ENCODE assay signal across 8 cellular contexts in genomic region chr3:101693540-101693939, GRCh38. TPM values are rescaled to one million over a fixed set of nuclear protein-coding genes. Genes with fewer than 3 reads are reported as not detected.
DNase-seq lines count a peak whose midpoint lies in the region; ATAC-seq and TF ChIP-seq lines count a peak whose summit lies in the region.
"Not testable (repeated sequence)": the region's sequence is repeated elsewhere in the genome, so short reads cannot be mapped to it uniquely, and the experiment has no call there.

No MANE protein-coding gene starts in this region.

- peak overlapping the region; percentile 40; the same call in 1 of the 2 replicates for H2AFZ ChIP-seq in OCI-LY3 (ENCODE audit: low read depth, low read length)

- H3K9me3 ChIP-seq in OCI-LY3 (ENCODE audit: insufficient read depth, low read length); lung (ENCODE audit: control insufficient read depth in 2 of 2, insufficient read depth in 1 of 2, low read length in 1 of 2); thoracic aorta: not testable (repeated sequence)

- peaks cover 22% of the 10 kb centered on the region for H3K4me1 Mint-ChIP-seq in activated naive CD4-positive, alpha-beta T cell treated with anti-CD3 and anti-CD28 coated beads for 36 hours (ENCODE audit: low read depth)

- 72 to 77% methylated on average over 13 of the region's 13 CpGs for WGBS in lung, 2 donors

- intact Hi-C loops in activated naive CD4-positive, alpha-beta T cell treated with anti-CD3 and anti-CD28 coated beads for 36 hours (cut with micrococcal nuclease), result not testable (repeated sequence)

- H3K27me3 Mint-ChIP-seq in activated naive CD4-positive, alpha-beta T cell treated with anti-CD3 and anti-CD28 coated beads for 36 hours (ENCODE audit: low read depth), result not testable (repeated sequence)

- peak overlapping the region; percentile 52 for H3K9ac ChIP-seq in OCI-LY3 (ENCODE audit: low read length)

- H3K27ac Mint-ChIP-seq in activated naive CD4-positive, alpha-beta T cell treated with anti-CD3 and anti-CD28 coated beads for 36 hours, result not testable (repeated sequence)

- ATAC-seq in GM19455 (IDR thresholded peaks at IDR 0.05; ENCODE audit: unreplicated experiment), result peak; percentile 94
- peak; percentile 52 for ATAC-seq in HG03066 (IDR thresholded peaks at IDR 0.05; ENCODE audit: low read depth, unreplicated experiment)
- peak; percentile 68 for ATAC-seq in lung (ENCODE audit: insufficient read depth, low FRiP score)
- not testable (repeated sequence) for ATAC-seq in thoracic aorta (ENCODE audit: insufficient number of reproducible peaks, low FRiP score, low read depth)

- H3K36me3 ChIP-seq in OCI-LY3 (replicated peaks; ENCODE audit: low read depth, low read length); lung (ENCODE audit: control insufficient read depth in 2 of 2, insufficient read depth in 2 of 2, low read length in 2 of 2); thoracic aorta: not testable (repeated sequence)

- peak overlapping the region; percentile 73 for H3K4me3 ChIP-seq in OCI-LY3 (ENCODE audit: low read length)
- not testable (repeated sequence) for H3K4me3 ChIP-seq in fibroblast of mammary gland (ENCODE audit: control insufficient read depth, low read depth, low read length); lung; thoracic aorta

- TF ChIP-seq CTCF in OCI-LY3 (IDR thresholded peaks at IDR 0.05; ENCODE audit: low read depth, low read length) (peak; percentile 58), fibroblast of mammary gland (conservative IDR thresholded peaks at IDR 0.05; ENCODE audit: control insufficient read depth, insufficient read depth, low read depth, low read length) (peak; percentile 37), lung (IDR thresholded peaks at IDR 0.05; ENCODE audit: control extremely low read depth, extremely low read depth) (peak; percentile 16), thoracic aorta (IDR thresholded peaks at IDR 0.05) (peak; percentile 32)

- peak; percentile 78 for DNase-seq in Daoy (ENCODE audit: low read depth)
- DNase-seq in activated naive CD4-positive, alpha-beta T cell treated with anti-CD3 and anti-CD28 coated beads for 36 hours, result peak; percentile 50
- DNase-seq in fibroblast of mammary gland (ENCODE audit: low read depth), result peak; percentile 51
- DNase-seq in lung (ENCODE audit: low spot score), result peak; percentile 43
- DNase-seq in thoracic aorta (ENCODE audit: low spot score), result not testable (repeated sequence)

- not testable (repeated sequence) for H3K27me3 ChIP-seq in OCI-LY3 (ENCODE audit: low read depth, low read length); lung (ENCODE audit: control insufficient read depth, insufficient read depth); thoracic aorta (replicated peaks; ENCODE audit: insufficient read depth)

- not testable (repeated sequence) for H3K79me2 ChIP-seq in OCI-LY3 (ENCODE audit: low read length)

- peaks cover 16% of the 10 kb centered on the region for H3K4me1 ChIP-seq in OCI-LY3 (ENCODE audit: low read length)
- H3K4me1 ChIP-seq in lung (ENCODE audit: control insufficient read depth in 2 of 2, insufficient read depth in 2 of 2, low read length in 2 of 2), result not testable (repeated sequence)
- peaks cover 0 to 12% of the 10 kb centered on the region in 2 donors for H3K4me1 ChIP-seq in thoracic aorta (ENCODE audit: control insufficient read depth in 1 of 2, low read depth in 2 of 2)

- not testable (repeated sequence) for H3K9me3 Mint-ChIP-seq in activated naive CD4-positive, alpha-beta T cell treated with anti-CD3 and anti-CD28 coated beads for 36 hours

- H3K27ac ChIP-seq in OCI-LY3 (ENCODE audit: low read length), result 0 out of 2 replicates have a peak overlapping the region, but pooled peaks have one; percentile 18
- not testable (repeated sequence) for H3K27ac ChIP-seq in lung (ENCODE audit: low read depth in 1 of 2, low read length in 1 of 2); thoracic aorta

- CTCF ChIA-PET in activated naive CD4-positive, alpha-beta T cell treated with anti-CD3 and anti-CD28 coated beads for 36 hours (lab: Charles Lee), result interaction anchor here (0.8 to 1.0 kb wide), 2 partner anchors 40 to 109 kb away, joined by 3 to 6 read pairs; no protein-coding TSS in a partner anchor

- not testable (repeated sequence) for H4K20me1 ChIP-seq in OCI-LY3 (ENCODE audit: insufficient read depth, low read length)

- H3K4me2 ChIP-seq in OCI-LY3 (ENCODE audit: low read length), result peak overlapping the region; percentile 86

- not testable (repeated sequence) for H3K36me3 Mint-ChIP-seq in activated naive CD4-positive, alpha-beta T cell treated with anti-CD3 and anti-CD28 coated beads for 36 hours (ENCODE audit: low read depth)

- H3K4me3 Mint-ChIP-seq in activated naive CD4-positive, alpha-beta T cell treated with anti-CD3 and anti-CD28 coated beads for 36 hours, result not testable (repeated sequence)

RNA-seq across cellular contexts. Expression of gene RPL24, which starts 7.0 kb away (rescaled TPM):
- 2,801 and 2,885 TPM in 2 replicates for total RNA-seq in Daoy (2014; rRNA removed; shearing (Covaris generic))
- total RNA-seq in activated naive CD4-positive, alpha-beta T cell treated with anti-CD3 and anti-CD28 coated beads for 36 hours, result 1,000 to 10,000 TPM; 2,159 to 2,187 TPM
- total RNA-seq in lung, result 1,000 to 10,000 TPM in 1 of 2 donors, 100 to 1,000 TPM in 1; 883 to 1,468 TPM
- 1,000 to 10,000 TPM; 1,147 to 4,516 TPM for polyA plus RNA-seq in lung
- total RNA-seq in thoracic aorta, result 100 to 1,000 TPM; 633 to 750 TPM

RNA-seq across cellular contexts. Expression of gene ZBTB11, which starts 16.6 kb away (rescaled TPM):
- 21.6 and 23.7 TPM in 2 replicates for total RNA-seq in Daoy (2014; rRNA removed; shearing (Covaris generic))
- total RNA-seq in activated naive CD4-positive, alpha-beta T cell treated with anti-CD3 and anti-CD28 coated beads for 36 hours, result 10 to 100 TPM; 31.2 to 31.7 TPM
- total RNA-seq in lung (10 to 100 TPM; 14.3 to 42.5 TPM), thoracic aorta (10 to 100 TPM; 17.7 to 26.6 TPM)
- 1 to 10 TPM; 7.5 to 9.3 TPM for polyA plus RNA-seq in lung

RNA-seq across cellular contexts. Expression of gene CEP97, which starts 30.9 kb away (rescaled TPM):
- total RNA-seq in Daoy (2014; rRNA removed; shearing (Covaris generic)), result 17.3 and 17.6 TPM in 2 replicates
- 10 to 100 TPM; 17.0 to 20.3 TPM for total RNA-seq in activated naive CD4-positive, alpha-beta T cell treated with anti-CD3 and anti-CD28 coated beads for 36 hours
- total RNA-seq in lung (10 to 100 TPM; 11.1 to 21.0 TPM), thoracic aorta (10 to 100 TPM in 1 of 2 donors, 1 to 10 TPM in 1; 4.7 to 20.1 TPM)
- 1 to 10 TPM; 1.9 to 2.1 TPM for polyA plus RNA-seq in lung
